In genomic region chr6:124958759-124959354, GRCh38 we compare ENCODE assay signal across 1 cellular context.
TF ChIP-seq lines count a peak whose summit lies in the region.

No MANE protein-coding gene starts in this region.

TF ChIP-seq in HEK293, 187 proteins besides CTCF, POLR2A, EP300 and RAD21 (continued from another document):
- peak; percentile 22; the same call in 1 of the 2 replicates for TF ChIP-seq ZNF518A (tag by site-specific recombination; conservative IDR thresholded peaks at IDR 0.05; ENCODE audit: low read depth)
- peak; percentile 78 for TF ChIP-seq ZNF362 (tag by site-specific recombination; IDR thresholded peaks at IDR 0.05)
- TF ChIP-seq ZNF184 (tag by site-specific recombination; IDR thresholded peaks at IDR 0.05) = 0 out of 2 replicates have a peak, but pooled peaks have one; percentile 48
- TF ChIP-seq OSR2 (tag by site-specific recombination; IDR thresholded peaks at IDR 0.05) = peak; percentile 62; the same call in 1 of the 2 replicates
- peak; percentile 65 for TF ChIP-seq ZEB2 (tag by site-specific recombination; IDR thresholded peaks at IDR 0.05)
- TF ChIP-seq ZNF140 (tag by site-specific recombination; IDR thresholded peaks at IDR 0.05) = no peak
- no peak for TF ChIP-seq ZNF449 (tag by site-specific recombination; IDR thresholded peaks at IDR 0.05)
- TF ChIP-seq ZNF202 (tag by site-specific recombination; IDR thresholded peaks at IDR 0.05; ENCODE audit: borderline replicate concordance) = no peak
- TF ChIP-seq ZNF366 (tag by site-specific recombination; conservative IDR thresholded peaks at IDR 0.05) = peak; percentile 54
- peak; percentile 55; the same call in 1 of the 2 replicates for TF ChIP-seq TSHZ1 (tag by site-specific recombination; IDR thresholded peaks at IDR 0.05; ENCODE audit: borderline replicate concordance)
- TF ChIP-seq FEZF1 (tag by site-specific recombination; IDR thresholded peaks at IDR 0.05) = peak; percentile 87
